Comparison of ENCODE assay signal across 9 cellular contexts in genomic region chr22:44701824-44702478, GRCh38. TPM values are rescaled to one million over a fixed set of nuclear protein-coding genes. Genes with fewer than 3 reads are reported as not detected.
DNase-seq lines count a peak whose midpoint lies in the region; ATAC-seq and TF ChIP-seq lines count a peak whose summit lies in the region.
"Had no signal": no experiment of that assay in that cellular context is flagged by ENCODE, and none has a peak within 500 bp of the region (broad histone marks: within the 10 kb centered on the region; RNA-seq: fewer than 3 reads in every experiment).

TSS of gene PRR5 (plus strand) at chr22:44702204. CDS start at chr22:44702475, 271 bp downstream.

- DNase-seq in AG10803 (ENCODE audit: low read depth) (peak; percentile 93), RWPE2 (ENCODE audit: low spot score) (no peak), foreskin keratinocyte (no peak), substantia nigra (lab: John Stamatoyannopoulos, UW) (peak in 27 of 49 donors; percentile 6 to 61 (median 30))
- DNase-seq in activated effector memory CD4-positive, alpha-beta T cell treated with Interleukin-2 at 50 U/mL for 16 hours = peak; percentile 81

- TF ChIP-seq CTCF in AG10803 (conservative IDR thresholded peaks at IDR 0.05; ENCODE audit: low read length) = no peak
- no peak for TF ChIP-seq CTCF in RWPE2 (IDR thresholded peaks at IDR 0.05; ENCODE audit: poor library complexity, severe bottlenecking)
- no peak for TF ChIP-seq CTCF in foreskin keratinocyte (conservative IDR thresholded peaks at IDR 0.05)
- no peak for TF ChIP-seq CTCF in neutrophil (IDR thresholded peaks at IDR 0.05)

- H3K27ac ChIP-seq in RWPE2 (ENCODE audit: poor library complexity, severe bottlenecking) (no peak within 1 kb of the TSS), foreskin keratinocyte (peak within 1 kb of the TSS; percentile 18), neutrophil (no peak within 1 kb of the TSS), substantia nigra (ENCODE audit: low read depth, low read length, poor library complexity, severe bottlenecking) (no peak within 1 kb of the TSS)
- H3K27ac ChIP-seq: KMS-11 had no signal

- H3K4me1 ChIP-seq in RWPE2 (ENCODE audit: insufficient read depth, poor library complexity, severe bottlenecking) (no peaks in the 10 kb centered on the region), foreskin keratinocyte (no peaks in the 10 kb centered on the region), neutrophil (ENCODE audit: control insufficient read depth in 1 of 2, insufficient read depth in 1 of 2, low read depth in 1 of 2, low read length in 1 of 2) (peaks cover 23 to 24% of the 10 kb centered on the region in 2 experiments)

- ATAC-seq in GM19043 (IDR thresholded peaks at IDR 0.05; ENCODE audit: low read depth, unreplicated experiment) (peak; percentile 73), HG03442 (IDR thresholded peaks at IDR 0.05; ENCODE audit: unreplicated experiment) (peak; percentile 54), RWPE2 (ENCODE audit: low read depth) (peak; percentile 51), foreskin keratinocyte (peak; percentile 62)

- H3K4me3 ChIP-seq in AG10803 (ENCODE audit: low read length) (peak within 1 kb of the TSS; percentile 55), RWPE2 (ENCODE audit: severe bottlenecking) (peak within 1 kb of the TSS; percentile 78), neutrophil (ENCODE audit: low read depth in 1 of 2, low read length in 1 of 2) (peak within 1 kb of the TSS; percentile 57 to 60)

- no peaks in the 10 kb centered on the region for H3K36me3 ChIP-seq in RWPE2 (ENCODE audit: low read depth)
- H3K36me3 ChIP-seq in neutrophil = no peaks in the 10 kb centered on the region

- H3K27me3 ChIP-seq in RWPE2 (ENCODE audit: insufficient read depth, poor library complexity, severe bottlenecking) (no peaks in the 10 kb centered on the region), foreskin keratinocyte (no peaks in the 10 kb centered on the region), neutrophil (peaks cover 57% of the 10 kb centered on the region)

- no peaks in the 10 kb centered on the region for H3K9me3 ChIP-seq in RWPE2 (ENCODE audit: severe bottlenecking)
- H3K9me3 ChIP-seq in neutrophil = no peaks in the 10 kb centered on the region

RNA-seq across cellular contexts. Expression of gene PRR5, which starts in this region (rescaled TPM):
- total RNA-seq in foreskin keratinocyte = 12.2 and 13.8 TPM in 2 replicates
- 18.4 and 18.5 TPM in 2 replicates for polyA plus RNA-seq in foreskin keratinocyte

Comparison
In these comparisons a context has a peak if more than half of its experiments do, and no peak if none do; other contexts are left out.
1. DNase-seq: peak in AG10803 (single experiment), activated effector memory CD4-positive, alpha-beta T cell treated with Interleukin-2 at 50 U/mL for 16 hours (single experiment) and substantia nigra (27 of 49); none in RWPE2 (single experiment) and foreskin keratinocyte (0 of 2).
2. Peak in every context shown above with its lines, with median percentiles within 50 percentile points of each other: H3K4me3 ChIP-seq and ATAC-seq.